Comparison of ENCODE assay signal across 22 cellular contexts in genomic region chr11:44741976-44742375, GRCh38. TPM values are rescaled to one million over a fixed set of nuclear protein-coding genes. Genes with fewer than 3 reads are reported as not detected.
DNase-seq lines count a peak whose midpoint lies in the region; ATAC-seq and TF ChIP-seq lines count a peak whose summit lies in the region.
"Had no signal": no experiment of that assay in that cellular context is flagged by ENCODE, and none has a peak within 500 bp of the region (broad histone marks: within the 10 kb centered on the region; RNA-seq: fewer than 3 reads in every experiment).

No MANE protein-coding gene starts in this region.

- no peak overlapping the region for H3K23ac ChIP-seq in mesendoderm (ENCODE audit: low read length)

- H3K9ac ChIP-seq in mesendoderm (ENCODE audit: low read length) = no peak overlapping the region
- H3K9ac ChIP-seq: KMS-11 had no signal

- no peaks in the 10 kb centered on the region for H3K79me1 ChIP-seq in mesendoderm (ENCODE audit: low read length)

- no peak overlapping the region for H2BK5ac ChIP-seq in mesendoderm (ENCODE audit: low read length)

- H3K27me3 Mint-ChIP-seq in brain = no peaks in the 10 kb centered on the region

- H3K27ac Mint-ChIP-seq in brain = peak overlapping the region; percentile 7 to 86 (median 48)

- no CpG with 5 or more reads among the region's 4 CpGs for WGBS in mesendoderm (ENCODE audit: extremely low coverage, insufficient coverage, low lambda C conversion rate)

- H3K27me3 ChIP-seq in left ventricle myocardium inferior (ENCODE audit: low read depth) = no peaks in the 10 kb centered on the region
- H3K27me3 ChIP-seq in mesendoderm (ENCODE audit: insufficient read depth, low read length, poor library complexity) = no peaks in the 10 kb centered on the region
- H3K27me3 ChIP-seq: SJCRH30 had no signal

- ATAC-seq in left cardiac atrium (no peak), HG03159 (IDR thresholded peaks at IDR 0.05; ENCODE audit: unreplicated experiment) (no peak)
- ATAC-seq: HCT116, PC-3, SK-N-SH treated with all-trans-retinoic acid at 6 μM for 48 hours had no signal

- H3K79me2 ChIP-seq in mesendoderm (ENCODE audit: control insufficient read depth, insufficient read depth, low read length) = no peaks in the 10 kb centered on the region

- H3K4me3 Mint-ChIP-seq in brain = no peak overlapping the region

- H4K8ac ChIP-seq in mesendoderm (ENCODE audit: low read depth, low read length) = no peak overlapping the region

- no peak overlapping the region for H3K56ac ChIP-seq in mesendoderm (ENCODE audit: low read length)

- H3K36me3 Mint-ChIP-seq in brain = peaks cover 22% of the 10 kb centered on the region

- DNase-seq in left ventricle myocardium inferior (no peak), left cardiac atrium (no peak), mesendoderm (peak; percentile 63), HPDE6-E6E7 (ENCODE audit: extremely low spot score) (no peak)
- DNase-seq in activated CD4-positive, alpha-beta T cell treated with anti-CD3 and anti-CD28 coated beads for 48 hours = no peak
- DNase-seq: DMS153; GOT3; IMR-90; MM.1S; NCI-H2029; NCI-H446; NCI-H526; NCI-H82; NK-92 treated with Interleukin-12 subunit alpha and Interleukin-12 subunit beta, amount 100 ng/mL, for 24 hours; PC-3; SJCRH30 had no signal

- peaks cover 90% of the 10 kb centered on the region for H3K4me1 Mint-ChIP-seq in brain

- peaks cover 89% of the 10 kb centered on the region for H3K4me1 ChIP-seq in left ventricle myocardium inferior
- H3K4me1 ChIP-seq in mesendoderm (ENCODE audit: control insufficient read depth, low read depth, low read length) = peaks cover 9% of the 10 kb centered on the region
- H3K4me1 ChIP-seq: SJCRH30 had no signal

- H4K5ac ChIP-seq in mesendoderm (ENCODE audit: low read length) = no peak overlapping the region

- no peak overlapping the region for H2BK120ac ChIP-seq in mesendoderm (ENCODE audit: low read depth, low read length)

- H2AK5ac ChIP-seq in mesendoderm (ENCODE audit: low read length) = no peak overlapping the region

- intact Hi-C loops in left ventricle myocardium inferior (cut with micrococcal nuclease) = no loop called here
- intact Hi-C loops in left cardiac atrium (cut with DNase I) = no loop called here

- H3K4ac ChIP-seq in mesendoderm (ENCODE audit: low read depth, low read length) = no peak overlapping the region

- TF ChIP-seq CTCF in left ventricle myocardium inferior (IDR thresholded peaks at IDR 0.05; ENCODE audit: borderline replicate concordance) (no peak), brain (conservative IDR thresholded peaks at IDR 0.05) (no peak)

- H3K9me3 Mint-ChIP-seq in brain = no peaks in the 10 kb centered on the region

- no peaks in the 10 kb centered on the region for H3K9me3 ChIP-seq in left ventricle myocardium inferior (replicated peaks)
- H3K9me3 ChIP-seq: SJCRH30 had no signal

- H3K4me3 ChIP-seq in left ventricle myocardium inferior (no peak overlapping the region), mesendoderm (ENCODE audit: low read length) (no peak overlapping the region)
- H3K4me3 ChIP-seq: SJCRH30 had no signal

- no peaks in the 10 kb centered on the region for H3K36me3 ChIP-seq in left ventricle myocardium inferior
- H3K36me3 ChIP-seq in mesendoderm (ENCODE audit: control insufficient read depth, insufficient read depth, low read length) = no peaks in the 10 kb centered on the region

- no peak overlapping the region for H3K18ac ChIP-seq in mesendoderm (ENCODE audit: low read length)

- H3K27ac ChIP-seq in left ventricle myocardium inferior (replicated peaks) (peak overlapping the region; percentile 75), mesendoderm (ENCODE audit: low read depth, low read length) (no peak overlapping the region)
- H3K27ac ChIP-seq: KMS-11, SJCRH30 had no signal

- H2BK15ac ChIP-seq in mesendoderm (replicated peaks; ENCODE audit: low read depth) = no peak overlapping the region

- no peak overlapping the region for H3K4me2 ChIP-seq in mesendoderm (ENCODE audit: low read length)
- H3K4me2 ChIP-seq: KMS-11 had no signal

RNA-seq across cellular contexts. Expression of gene TSPAN18, which starts 15.2 kb away (rescaled TPM):
- total RNA-seq in left ventricle myocardium inferior = 129 TPM
- 100 to 1,000 TPM; 152 to 166 TPM for total RNA-seq in left cardiac atrium
- polyA plus RNA-seq in brain (ENCODE audit: insufficient read depth, low read depth, low replicate concordance) = 3.3 TPM
- polyA plus RNA-seq in mesendoderm (2013, experiment 1 of 2) = 10.5 TPM
- polyA plus RNA-seq in mesendoderm (2013, experiment 2 of 2) = 10.5 TPM
- total RNA-seq: A172, PC-3 had no signal
